In the genomic region with DNA sequence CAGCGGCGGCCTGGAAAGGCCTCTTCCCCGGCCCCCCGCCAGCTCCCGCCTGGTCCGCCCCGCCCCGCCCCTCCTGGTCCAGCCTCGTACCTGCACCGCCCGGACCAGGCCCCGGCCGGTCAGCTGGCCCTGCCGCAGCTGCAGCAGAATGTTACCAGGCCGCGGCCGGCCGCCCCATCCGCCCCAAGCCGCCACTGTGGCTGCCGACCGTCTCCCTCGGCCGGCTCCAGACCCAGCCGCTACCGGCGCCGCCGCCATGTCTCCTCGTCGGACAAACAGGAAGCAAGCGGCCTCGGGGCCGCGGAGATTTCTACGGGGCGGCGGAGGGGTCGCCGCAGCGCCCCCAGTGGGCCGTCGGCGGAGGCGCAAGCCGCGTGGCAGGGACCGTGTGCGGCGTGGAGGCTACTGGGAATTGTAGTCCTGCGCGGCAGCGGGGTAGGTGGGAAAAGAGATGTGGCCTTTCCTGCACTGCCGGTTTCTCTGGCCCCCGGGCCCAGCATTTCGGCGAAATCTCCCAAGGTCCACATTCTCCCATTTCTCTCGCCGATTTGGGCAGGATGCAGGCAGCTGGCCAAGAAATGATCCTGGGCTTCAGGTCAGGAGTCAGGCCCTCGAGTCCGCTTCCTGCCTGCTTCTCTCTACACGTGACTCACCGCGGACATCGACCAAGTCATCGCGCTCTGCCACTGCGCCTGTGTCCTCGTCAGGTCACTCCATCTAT, we compare ENCODE assay signal across 1 cellular context.
TF ChIP-seq lines count a peak whose summit lies in the region.

A gene with protein sequence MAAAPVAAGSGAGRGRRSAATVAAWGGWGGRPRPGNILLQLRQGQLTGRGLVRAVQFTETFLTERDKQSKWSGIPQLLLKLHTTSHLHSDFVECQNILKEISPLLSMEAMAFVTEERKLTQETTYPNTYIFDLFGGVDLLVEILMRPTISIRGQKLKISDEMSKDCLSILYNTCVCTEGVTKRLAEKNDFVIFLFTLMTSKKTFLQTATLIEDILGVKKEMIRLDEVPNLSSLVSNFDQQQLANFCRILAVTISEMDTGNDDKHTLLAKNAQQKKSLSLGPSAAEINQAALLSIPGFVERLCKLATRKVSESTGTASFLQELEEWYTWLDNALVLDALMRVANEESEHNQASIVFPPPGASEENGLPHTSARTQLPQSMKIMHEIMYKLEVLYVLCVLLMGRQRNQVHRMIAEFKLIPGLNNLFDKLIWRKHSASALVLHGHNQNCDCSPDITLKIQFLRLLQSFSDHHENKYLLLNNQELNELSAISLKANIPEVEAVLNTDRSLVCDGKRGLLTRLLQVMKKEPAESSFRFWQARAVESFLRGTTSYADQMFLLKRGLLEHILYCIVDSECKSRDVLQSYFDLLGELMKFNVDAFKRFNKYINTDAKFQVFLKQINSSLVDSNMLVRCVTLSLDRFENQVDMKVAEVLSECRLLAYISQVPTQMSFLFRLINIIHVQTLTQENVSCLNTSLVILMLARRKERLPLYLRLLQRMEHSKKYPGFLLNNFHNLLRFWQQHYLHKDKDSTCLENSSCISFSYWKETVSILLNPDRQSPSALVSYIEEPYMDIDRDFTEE (minus strand): TSS at position 284 of the 721 bp plus-strand sequence. CDS start 26 bp downstream, at position 258.

TF ChIP-seq in HepG2, 621 proteins besides CTCF, POLR2A, EP300 and RAD21 (continued from another document and continues in another):
- TF ChIP-seq GMEB2 (CRISPR knock-in tag; IDR thresholded peaks at IDR 0.05; ENCODE audit: low read depth) = peak; percentile 76
- peak; percentile 70; the same call in 1 of the 2 replicates for TF ChIP-seq ISL2 (CRISPR knock-in tag; IDR thresholded peaks at IDR 0.05)
- TF ChIP-seq POGK (CRISPR knock-in tag; conservative IDR thresholded peaks at IDR 0.05) = peak; percentile 98
- TF ChIP-seq ZNF207 (IDR thresholded peaks at IDR 0.05; ENCODE audit: borderline replicate concordance) = no peak
- peak; percentile 70; the same call in 1 of the 2 replicates for TF ChIP-seq SIN3B (IDR thresholded peaks at IDR 0.05; ENCODE audit: low read length)
- 0 out of 2 replicates have a peak, but pooled peaks have one; percentile 83 for TF ChIP-seq ZNF251 (CRISPR knock-in tag; IDR thresholded peaks at IDR 0.05)
- TF ChIP-seq, protein P1, sequence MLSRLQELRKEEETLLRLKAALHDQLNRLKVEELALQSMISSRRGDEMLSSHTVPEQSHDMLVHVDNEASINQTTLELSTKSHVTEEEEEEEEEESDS (CRISPR knock-in tag; IDR thresholded peaks at IDR 0.05; ENCODE audit: borderline replicate concordance) = peak; percentile 95
- TF ChIP-seq, protein P2, sequence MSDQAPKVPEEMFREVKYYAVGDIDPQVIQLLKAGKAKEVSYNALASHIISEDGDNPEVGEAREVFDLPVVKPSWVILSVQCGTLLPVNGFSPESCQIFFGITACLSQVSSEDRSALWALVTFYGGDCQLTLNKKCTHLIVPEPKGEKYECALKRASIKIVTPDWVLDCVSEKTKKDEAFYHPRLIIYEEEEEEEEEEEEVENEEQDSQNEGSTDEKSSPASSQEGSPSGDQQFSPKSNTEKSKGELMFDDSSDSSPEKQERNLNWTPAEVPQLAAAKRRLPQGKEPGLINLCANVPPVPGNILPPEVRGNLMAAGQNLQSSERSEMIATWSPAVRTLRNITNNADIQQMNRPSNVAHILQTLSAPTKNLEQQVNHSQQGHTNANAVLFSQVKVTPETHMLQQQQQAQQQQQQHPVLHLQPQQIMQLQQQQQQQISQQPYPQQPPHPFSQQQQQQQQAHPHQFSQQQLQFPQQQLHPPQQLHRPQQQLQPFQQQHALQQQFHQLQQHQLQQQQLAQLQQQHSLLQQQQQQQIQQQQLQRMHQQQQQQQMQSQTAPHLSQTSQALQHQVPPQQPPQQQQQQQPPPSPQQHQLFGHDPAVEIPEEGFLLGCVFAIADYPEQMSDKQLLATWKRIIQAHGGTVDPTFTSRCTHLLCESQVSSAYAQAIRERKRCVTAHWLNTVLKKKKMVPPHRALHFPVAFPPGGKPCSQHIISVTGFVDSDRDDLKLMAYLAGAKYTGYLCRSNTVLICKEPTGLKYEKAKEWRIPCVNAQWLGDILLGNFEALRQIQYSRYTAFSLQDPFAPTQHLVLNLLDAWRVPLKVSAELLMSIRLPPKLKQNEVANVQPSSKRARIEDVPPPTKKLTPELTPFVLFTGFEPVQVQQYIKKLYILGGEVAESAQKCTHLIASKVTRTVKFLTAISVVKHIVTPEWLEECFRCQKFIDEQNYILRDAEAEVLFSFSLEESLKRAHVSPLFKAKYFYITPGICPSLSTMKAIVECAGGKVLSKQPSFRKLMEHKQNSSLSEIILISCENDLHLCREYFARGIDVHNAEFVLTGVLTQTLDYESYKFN (CRISPR knock-in tag; conservative IDR thresholded peaks at IDR 0.05) = peak; percentile 51
- TF ChIP-seq KLF9 (CRISPR knock-in tag; IDR thresholded peaks at IDR 0.05; ENCODE audit: low read depth) = peak; percentile 42; the same call in 1 of the 2 replicates
- no peak for TF ChIP-seq ZNF496 (CRISPR knock-in tag; IDR thresholded peaks at IDR 0.05; ENCODE audit: insufficient replicate concordance)
- TF ChIP-seq BRF2 (CRISPR knock-in tag; IDR thresholded peaks at IDR 0.05) = peak; percentile 94
- TF ChIP-seq GRHL1 (CRISPR knock-in tag; conservative IDR thresholded peaks at IDR 0.05) = no peak
- no peak for TF ChIP-seq ZFP36L2 (CRISPR knock-in tag; IDR thresholded peaks at IDR 0.05)
- TF ChIP-seq PHF21A (CRISPR knock-in tag; IDR thresholded peaks at IDR 0.05) = peak; percentile 96
- no peak; the same call in none of the 2 replicates for TF ChIP-seq CBFB (CRISPR knock-in tag; IDR thresholded peaks at IDR 0.05)
- TF ChIP-seq TOE1 (CRISPR knock-in tag; IDR thresholded peaks at IDR 0.05) = 0 out of 2 replicates have a peak, but pooled peaks have one; percentile 76
- peak; percentile 78 for TF ChIP-seq RCOR2 (CRISPR knock-in tag; IDR thresholded peaks at IDR 0.05)
- peak; percentile 35; the same call in 1 of the 2 replicates for TF ChIP-seq ZNF672 (CRISPR knock-in tag; IDR thresholded peaks at IDR 0.05)
- TF ChIP-seq ARHGAP35 (CRISPR knock-in tag; IDR thresholded peaks at IDR 0.05; ENCODE audit: borderline replicate concordance) = peak; percentile 91
- peak; percentile 97 for TF ChIP-seq SALL1 (CRISPR knock-in tag; IDR thresholded peaks at IDR 0.05)
- no peak; the same call in 1 of the 2 replicates for TF ChIP-seq ZNF615 (CRISPR knock-in tag; IDR thresholded peaks at IDR 0.05; ENCODE audit: borderline replicate concordance)
- TF ChIP-seq TEAD2 (CRISPR knock-in tag; IDR thresholded peaks at IDR 0.05) = peak; percentile 91
- TF ChIP-seq ZNF841 (CRISPR knock-in tag; IDR thresholded peaks at IDR 0.05; ENCODE audit: borderline replicate concordance) = 0 out of 2 replicates have a peak, but pooled peaks have one; percentile 26
- TF ChIP-seq ZNF703 (CRISPR knock-in tag; IDR thresholded peaks at IDR 0.05; ENCODE audit: borderline replicate concordance) = peak; percentile 83; the same call in 1 of the 2 replicates
- peak; percentile 81 for TF ChIP-seq FOXJ3 (CRISPR knock-in tag; IDR thresholded peaks at IDR 0.05; ENCODE audit: borderline replicate concordance)
- peak; percentile 97 for TF ChIP-seq ASH2L (IDR thresholded peaks at IDR 0.05; ENCODE audit: insufficient read length, low read depth, low read length)
- TF ChIP-seq SOX13 (IDR thresholded peaks at IDR 0.05) = no peak; the same call in 1 of the 2 replicates
- peak in 1 of 2 experiments; percentile 56; a peak in 2 of 4 replicates for TF ChIP-seq SOX13 (CRISPR knock-in tag; conservative IDR thresholded peaks at IDR 0.05 in 1 of 2, IDR thresholded peaks at IDR 0.05 in 1 of 2)
- TF ChIP-seq, protein P3, sequence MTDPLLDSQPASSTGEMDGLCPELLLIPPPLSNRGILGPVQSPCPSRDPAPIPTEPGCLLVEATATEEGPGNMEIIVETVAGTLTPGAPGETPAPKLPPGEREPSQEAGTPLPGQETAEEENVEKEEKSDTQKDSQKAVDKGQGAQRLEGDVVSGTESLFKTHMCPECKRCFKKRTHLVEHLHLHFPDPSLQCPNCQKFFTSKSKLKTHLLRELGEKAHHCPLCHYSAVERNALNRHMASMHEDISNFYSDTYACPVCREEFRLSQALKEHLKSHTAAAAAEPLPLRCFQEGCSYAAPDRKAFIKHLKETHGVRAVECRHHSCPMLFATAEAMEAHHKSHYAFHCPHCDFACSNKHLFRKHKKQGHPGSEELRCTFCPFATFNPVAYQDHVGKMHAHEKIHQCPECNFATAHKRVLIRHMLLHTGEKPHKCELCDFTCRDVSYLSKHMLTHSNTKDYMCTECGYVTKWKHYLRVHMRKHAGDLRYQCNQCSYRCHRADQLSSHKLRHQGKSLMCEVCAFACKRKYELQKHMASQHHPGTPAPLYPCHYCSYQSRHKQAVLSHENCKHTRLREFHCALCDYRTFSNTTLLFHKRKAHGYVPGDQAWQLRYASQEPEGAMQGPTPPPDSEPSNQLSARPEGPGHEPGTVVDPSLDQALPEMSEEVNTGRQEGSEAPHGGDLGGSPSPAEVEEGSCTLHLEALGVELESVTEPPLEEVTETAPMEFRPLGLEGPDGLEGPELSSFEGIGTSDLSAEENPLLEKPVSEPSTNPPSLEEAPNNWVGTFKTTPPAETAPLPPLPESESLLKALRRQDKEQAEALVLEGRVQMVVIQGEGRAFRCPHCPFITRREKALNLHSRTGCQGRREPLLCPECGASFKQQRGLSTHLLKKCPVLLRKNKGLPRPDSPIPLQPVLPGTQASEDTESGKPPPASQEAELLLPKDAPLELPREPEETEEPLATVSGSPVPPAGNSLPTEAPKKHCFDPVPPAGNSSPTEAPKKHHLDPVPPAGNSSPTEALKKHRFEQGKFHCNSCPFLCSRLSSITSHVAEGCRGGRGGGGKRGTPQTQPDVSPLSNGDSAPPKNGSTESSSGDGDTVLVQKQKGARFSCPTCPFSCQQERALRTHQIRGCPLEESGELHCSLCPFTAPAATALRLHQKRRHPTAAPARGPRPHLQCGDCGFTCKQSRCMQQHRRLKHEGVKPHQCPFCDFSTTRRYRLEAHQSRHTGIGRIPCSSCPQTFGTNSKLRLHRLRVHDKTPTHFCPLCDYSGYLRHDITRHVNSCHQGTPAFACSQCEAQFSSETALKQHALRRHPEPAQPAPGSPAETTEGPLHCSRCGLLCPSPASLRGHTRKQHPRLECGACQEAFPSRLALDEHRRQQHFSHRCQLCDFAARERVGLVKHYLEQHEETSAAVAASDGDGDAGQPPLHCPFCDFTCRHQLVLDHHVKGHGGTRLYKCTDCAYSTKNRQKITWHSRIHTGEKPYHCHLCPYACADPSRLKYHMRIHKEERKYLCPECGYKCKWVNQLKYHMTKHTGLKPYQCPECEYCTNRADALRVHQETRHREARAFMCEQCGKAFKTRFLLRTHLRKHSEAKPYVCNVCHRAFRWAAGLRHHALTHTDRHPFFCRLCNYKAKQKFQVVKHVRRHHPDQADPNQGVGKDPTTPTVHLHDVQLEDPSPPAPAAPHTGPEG (CRISPR knock-in tag; IDR thresholded peaks at IDR 0.05) = peak; percentile 94
- TF ChIP-seq ZMAT3 (CRISPR knock-in tag; conservative IDR thresholded peaks at IDR 0.05) = peak; percentile 93; the same call in 1 of the 2 replicates
- TF ChIP-seq ZC3H4 (CRISPR knock-in tag; IDR thresholded peaks at IDR 0.05; ENCODE audit: borderline replicate concordance) = peak; percentile 66; the same call in 1 of the 2 replicates
- TF ChIP-seq ZIK1 (CRISPR knock-in tag; IDR thresholded peaks at IDR 0.05; ENCODE audit: borderline replicate concordance, low read depth) = peak; percentile 99
- no peak; the same call in none of the 2 replicates for TF ChIP-seq NFKBIZ (CRISPR knock-in tag; IDR thresholded peaks at IDR 0.05)
- TF ChIP-seq ZNF772 (CRISPR knock-in tag; IDR thresholded peaks at IDR 0.05) = peak; percentile 99
